Comparison of ENCODE assay signal across 7 cellular contexts in the genomic region with DNA sequence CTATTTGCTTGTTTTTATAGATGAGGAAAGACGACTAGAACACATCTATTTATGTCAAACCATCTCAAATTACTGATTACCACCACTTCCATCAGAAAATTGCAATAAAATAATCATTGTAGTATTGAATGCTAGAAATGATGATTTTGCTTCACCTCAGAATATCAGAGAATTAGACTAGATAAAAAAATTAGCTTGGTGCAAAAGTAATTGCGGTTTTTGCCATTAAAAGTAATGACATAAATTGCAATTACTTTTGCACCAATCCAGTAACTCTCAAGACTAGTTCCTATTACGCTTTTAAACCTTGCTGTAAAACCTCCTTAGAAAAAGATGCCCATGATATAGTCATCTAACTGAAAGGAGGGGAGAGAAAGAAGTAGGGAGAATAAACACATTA.
"Had no signal": no experiment of that assay in that cellular context is flagged by ENCODE, and none has a peak within 500 bp of the region (broad histone marks: within the 10 kb centered on the region; RNA-seq: fewer than 3 reads in every experiment).

No MANE protein-coding gene starts in this region.

- FAIRE-seq: G401.6, GM12891, GM12892, GM18507, GM19239 had no signal

- DNase-seq: GDM1, GF-D8 had no signal
